ENCODE assay signal across 1 cellular context in the genomic region with DNA sequence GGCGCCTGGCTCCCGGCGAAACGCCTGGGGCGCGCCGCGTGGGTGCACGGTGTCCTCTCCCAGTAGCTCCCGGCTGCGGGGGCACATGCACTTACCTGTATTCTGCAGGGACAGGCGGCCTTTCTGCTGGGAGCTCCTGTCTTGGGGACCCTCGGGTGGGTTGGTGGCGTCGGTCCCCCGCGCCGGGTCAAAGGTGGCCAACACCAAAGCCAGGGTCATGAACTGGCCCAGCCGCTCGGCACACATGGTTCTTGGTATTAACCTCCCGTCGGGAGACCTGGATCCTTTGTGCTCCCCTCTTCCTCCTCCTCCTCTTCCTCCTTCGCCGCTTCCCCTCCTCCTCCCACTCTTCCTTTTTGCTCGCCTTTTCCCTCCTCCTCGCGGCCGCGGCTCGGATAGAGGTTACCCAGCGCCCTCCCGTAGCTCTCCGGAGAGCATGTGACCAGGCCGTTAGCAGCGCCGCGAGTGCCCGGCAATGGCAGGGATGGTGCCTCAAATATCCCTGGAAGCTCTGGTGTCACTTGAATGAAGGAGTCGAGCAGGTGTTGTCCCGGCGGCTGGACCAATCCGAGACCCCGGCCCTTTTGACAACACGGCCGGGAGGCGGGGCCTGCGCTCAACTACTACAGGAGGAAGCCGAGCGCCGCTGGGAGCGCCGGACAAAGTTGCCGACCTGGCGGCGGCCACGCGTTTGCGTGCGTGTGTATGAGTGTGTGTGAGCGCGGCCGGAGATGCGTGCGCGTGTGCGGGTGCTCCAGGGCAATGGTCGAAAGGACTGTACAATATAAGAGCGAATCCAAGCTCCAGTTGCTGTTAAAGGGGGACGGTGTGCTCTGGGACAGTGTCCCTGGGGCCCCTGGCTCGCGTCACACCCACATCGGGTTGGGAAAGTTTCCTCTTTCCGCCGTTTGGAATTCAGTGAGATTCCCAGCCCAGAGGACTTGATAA.
TF ChIP-seq lines count a peak whose summit lies in the region.

A gene with protein sequence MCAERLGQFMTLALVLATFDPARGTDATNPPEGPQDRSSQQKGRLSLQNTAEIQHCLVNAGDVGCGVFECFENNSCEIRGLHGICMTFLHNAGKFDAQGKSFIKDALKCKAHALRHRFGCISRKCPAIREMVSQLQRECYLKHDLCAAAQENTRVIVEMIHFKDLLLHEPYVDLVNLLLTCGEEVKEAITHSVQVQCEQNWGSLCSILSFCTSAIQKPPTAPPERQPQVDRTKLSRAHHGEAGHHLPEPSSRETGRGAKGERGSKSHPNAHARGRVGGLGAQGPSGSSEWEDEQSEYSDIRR (minus strand): TSS at position 467 of the 948 bp plus-strand sequence. CDS start 221 bp downstream, at position 246.

TF ChIP-seq in WTC11, 78 proteins besides CTCF, POLR2A, EP300 and RAD21 (continued from another document and continues in another):
- TF ChIP-seq, protein P1, sequence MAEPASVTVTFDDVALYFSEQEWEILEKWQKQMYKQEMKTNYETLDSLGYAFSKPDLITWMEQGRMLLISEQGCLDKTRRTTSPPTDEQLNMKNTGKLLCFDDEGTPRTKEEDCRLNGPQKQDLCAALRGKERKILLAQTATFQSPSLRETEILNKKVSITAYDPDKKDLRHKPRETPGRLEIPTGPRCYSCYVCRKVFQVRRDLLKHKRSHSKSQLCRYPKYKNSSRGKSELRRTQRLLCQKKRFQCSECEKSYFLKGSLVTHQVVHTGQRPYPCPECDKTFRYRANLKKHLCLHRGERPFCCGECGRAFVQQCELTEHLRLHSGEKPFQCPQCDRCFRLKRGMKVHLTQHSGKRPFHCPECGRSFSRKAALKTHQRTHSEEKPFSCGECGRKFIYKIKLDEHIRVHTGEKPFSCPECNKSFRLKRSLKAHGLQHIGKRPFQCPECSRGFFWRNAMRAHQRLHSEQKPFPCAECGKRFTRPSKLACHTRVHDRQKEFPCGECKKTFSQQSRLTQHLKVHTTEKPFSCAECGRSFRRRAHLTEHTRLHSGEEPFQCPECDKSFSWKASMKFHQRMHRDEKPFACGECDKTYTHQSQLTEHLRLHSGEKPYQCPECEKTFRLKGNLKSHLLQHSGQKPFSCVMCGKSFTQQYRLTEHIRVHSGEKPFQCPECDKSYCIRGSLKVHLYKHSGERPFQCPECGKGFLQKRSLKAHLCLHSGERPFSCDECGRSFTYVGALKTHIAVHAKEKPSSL (CRISPR knock-in tag; conservative IDR thresholded peaks at IDR 0.05): no peak
- TF ChIP-seq NFATC4 (CRISPR knock-in tag; IDR thresholded peaks at IDR 0.05): peak; percentile 78
- TF ChIP-seq, protein P2, sequence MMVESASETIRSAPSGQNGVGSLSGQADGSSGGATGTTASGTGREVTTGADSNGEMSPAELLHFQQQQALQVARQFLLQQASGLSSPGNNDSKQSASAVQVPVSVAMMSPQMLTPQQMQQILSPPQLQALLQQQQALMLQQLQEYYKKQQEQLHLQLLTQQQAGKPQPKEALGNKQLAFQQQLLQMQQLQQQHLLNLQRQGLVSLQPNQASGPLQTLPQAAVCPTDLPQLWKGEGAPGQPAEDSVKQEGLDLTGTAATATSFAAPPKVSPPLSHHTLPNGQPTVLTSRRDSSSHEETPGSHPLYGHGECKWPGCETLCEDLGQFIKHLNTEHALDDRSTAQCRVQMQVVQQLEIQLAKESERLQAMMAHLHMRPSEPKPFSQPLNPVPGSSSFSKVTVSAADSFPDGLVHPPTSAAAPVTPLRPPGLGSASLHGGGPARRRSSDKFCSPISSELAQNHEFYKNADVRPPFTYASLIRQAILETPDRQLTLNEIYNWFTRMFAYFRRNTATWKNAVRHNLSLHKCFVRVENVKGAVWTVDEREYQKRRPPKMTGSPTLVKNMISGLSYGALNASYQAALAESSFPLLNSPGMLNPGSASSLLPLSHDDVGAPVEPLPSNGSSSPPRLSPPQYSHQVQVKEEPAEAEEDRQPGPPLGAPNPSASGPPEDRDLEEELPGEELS (CRISPR knock-in tag; IDR thresholded peaks at IDR 0.05): peak; percentile 33; the same call in 1 of the 2 replicates
- TF ChIP-seq, protein P3, sequence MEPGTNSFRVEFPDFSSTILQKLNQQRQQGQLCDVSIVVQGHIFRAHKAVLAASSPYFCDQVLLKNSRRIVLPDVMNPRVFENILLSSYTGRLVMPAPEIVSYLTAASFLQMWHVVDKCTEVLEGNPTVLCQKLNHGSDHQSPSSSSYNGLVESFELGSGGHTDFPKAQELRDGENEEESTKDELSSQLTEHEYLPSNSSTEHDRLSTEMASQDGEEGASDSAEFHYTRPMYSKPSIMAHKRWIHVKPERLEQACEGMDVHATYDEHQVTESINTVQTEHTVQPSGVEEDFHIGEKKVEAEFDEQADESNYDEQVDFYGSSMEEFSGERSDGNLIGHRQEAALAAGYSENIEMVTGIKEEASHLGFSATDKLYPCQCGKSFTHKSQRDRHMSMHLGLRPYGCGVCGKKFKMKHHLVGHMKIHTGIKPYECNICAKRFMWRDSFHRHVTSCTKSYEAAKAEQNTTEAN (CRISPR knock-in tag; IDR thresholded peaks at IDR 0.05): peak; percentile 81
- peak; percentile 78; the same call in 1 of the 2 replicates for TF ChIP-seq CREM (CRISPR knock-in tag; IDR thresholded peaks at IDR 0.05)
- TF ChIP-seq, protein P4, sequence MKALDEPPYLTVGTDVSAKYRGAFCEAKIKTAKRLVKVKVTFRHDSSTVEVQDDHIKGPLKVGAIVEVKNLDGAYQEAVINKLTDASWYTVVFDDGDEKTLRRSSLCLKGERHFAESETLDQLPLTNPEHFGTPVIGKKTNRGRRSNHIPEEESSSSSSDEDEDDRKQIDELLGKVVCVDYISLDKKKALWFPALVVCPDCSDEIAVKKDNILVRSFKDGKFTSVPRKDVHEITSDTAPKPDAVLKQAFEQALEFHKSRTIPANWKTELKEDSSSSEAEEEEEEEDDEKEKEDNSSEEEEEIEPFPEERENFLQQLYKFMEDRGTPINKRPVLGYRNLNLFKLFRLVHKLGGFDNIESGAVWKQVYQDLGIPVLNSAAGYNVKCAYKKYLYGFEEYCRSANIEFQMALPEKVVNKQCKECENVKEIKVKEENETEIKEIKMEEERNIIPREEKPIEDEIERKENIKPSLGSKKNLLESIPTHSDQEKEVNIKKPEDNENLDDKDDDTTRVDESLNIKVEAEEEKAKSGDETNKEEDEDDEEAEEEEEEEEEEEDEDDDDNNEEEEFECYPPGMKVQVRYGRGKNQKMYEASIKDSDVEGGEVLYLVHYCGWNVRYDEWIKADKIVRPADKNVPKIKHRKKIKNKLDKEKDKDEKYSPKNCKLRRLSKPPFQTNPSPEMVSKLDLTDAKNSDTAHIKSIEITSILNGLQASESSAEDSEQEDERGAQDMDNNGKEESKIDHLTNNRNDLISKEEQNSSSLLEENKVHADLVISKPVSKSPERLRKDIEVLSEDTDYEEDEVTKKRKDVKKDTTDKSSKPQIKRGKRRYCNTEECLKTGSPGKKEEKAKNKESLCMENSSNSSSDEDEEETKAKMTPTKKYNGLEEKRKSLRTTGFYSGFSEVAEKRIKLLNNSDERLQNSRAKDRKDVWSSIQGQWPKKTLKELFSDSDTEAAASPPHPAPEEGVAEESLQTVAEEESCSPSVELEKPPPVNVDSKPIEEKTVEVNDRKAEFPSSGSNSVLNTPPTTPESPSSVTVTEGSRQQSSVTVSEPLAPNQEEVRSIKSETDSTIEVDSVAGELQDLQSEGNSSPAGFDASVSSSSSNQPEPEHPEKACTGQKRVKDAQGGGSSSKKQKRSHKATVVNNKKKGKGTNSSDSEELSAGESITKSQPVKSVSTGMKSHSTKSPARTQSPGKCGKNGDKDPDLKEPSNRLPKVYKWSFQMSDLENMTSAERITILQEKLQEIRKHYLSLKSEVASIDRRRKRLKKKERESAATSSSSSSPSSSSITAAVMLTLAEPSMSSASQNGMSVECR (CRISPR knock-in tag; IDR thresholded peaks at IDR 0.05; ENCODE audit: borderline replicate concordance): peak; percentile 79
- TF ChIP-seq, protein P5, sequence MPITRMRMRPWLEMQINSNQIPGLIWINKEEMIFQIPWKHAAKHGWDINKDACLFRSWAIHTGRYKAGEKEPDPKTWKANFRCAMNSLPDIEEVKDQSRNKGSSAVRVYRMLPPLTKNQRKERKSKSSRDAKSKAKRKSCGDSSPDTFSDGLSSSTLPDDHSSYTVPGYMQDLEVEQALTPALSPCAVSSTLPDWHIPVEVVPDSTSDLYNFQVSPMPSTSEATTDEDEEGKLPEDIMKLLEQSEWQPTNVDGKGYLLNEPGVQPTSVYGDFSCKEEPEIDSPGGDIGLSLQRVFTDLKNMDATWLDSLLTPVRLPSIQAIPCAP (CRISPR knock-in tag; IDR thresholded peaks at IDR 0.05): no peak
- TF ChIP-seq CREB1 (CRISPR knock-in tag; IDR thresholded peaks at IDR 0.05): peak; percentile 13; the same call in 1 of the 2 replicates
- TF ChIP-seq, protein P6, sequence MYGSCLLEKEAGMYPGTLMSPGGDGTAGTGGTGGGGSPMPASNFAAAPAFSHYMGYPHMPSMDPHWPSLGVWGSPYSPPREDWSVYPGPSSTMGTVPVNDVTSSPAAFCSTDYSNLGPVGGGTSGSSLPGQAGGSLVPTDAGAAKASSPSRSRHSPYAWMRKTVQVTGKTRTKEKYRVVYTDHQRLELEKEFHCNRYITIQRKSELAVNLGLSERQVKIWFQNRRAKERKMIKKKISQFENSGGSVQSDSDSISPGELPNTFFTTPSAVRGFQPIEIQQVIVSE (CRISPR knock-in tag; IDR thresholded peaks at IDR 0.05; ENCODE audit: borderline replicate concordance): no peak
- TF ChIP-seq, protein P7, sequence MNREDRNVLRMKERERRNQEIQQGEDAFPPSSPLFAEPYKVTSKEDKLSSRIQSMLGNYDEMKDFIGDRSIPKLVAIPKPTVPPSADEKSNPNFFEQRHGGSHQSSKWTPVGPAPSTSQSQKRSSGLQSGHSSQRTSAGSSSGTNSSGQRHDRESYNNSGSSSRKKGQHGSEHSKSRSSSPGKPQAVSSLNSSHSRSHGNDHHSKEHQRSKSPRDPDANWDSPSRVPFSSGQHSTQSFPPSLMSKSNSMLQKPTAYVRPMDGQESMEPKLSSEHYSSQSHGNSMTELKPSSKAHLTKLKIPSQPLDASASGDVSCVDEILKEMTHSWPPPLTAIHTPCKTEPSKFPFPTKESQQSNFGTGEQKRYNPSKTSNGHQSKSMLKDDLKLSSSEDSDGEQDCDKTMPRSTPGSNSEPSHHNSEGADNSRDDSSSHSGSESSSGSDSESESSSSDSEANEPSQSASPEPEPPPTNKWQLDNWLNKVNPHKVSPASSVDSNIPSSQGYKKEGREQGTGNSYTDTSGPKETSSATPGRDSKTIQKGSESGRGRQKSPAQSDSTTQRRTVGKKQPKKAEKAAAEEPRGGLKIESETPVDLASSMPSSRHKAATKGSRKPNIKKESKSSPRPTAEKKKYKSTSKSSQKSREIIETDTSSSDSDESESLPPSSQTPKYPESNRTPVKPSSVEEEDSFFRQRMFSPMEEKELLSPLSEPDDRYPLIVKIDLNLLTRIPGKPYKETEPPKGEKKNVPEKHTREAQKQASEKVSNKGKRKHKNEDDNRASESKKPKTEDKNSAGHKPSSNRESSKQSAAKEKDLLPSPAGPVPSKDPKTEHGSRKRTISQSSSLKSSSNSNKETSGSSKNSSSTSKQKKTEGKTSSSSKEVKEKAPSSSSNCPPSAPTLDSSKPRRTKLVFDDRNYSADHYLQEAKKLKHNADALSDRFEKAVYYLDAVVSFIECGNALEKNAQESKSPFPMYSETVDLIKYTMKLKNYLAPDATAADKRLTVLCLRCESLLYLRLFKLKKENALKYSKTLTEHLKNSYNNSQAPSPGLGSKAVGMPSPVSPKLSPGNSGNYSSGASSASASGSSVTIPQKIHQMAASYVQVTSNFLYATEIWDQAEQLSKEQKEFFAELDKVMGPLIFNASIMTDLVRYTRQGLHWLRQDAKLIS (CRISPR knock-in tag; IDR thresholded peaks at IDR 0.05; ENCODE audit: borderline replicate concordance): peak; percentile 25; the same call in 1 of the 2 replicates
- TF ChIP-seq, protein P8, sequence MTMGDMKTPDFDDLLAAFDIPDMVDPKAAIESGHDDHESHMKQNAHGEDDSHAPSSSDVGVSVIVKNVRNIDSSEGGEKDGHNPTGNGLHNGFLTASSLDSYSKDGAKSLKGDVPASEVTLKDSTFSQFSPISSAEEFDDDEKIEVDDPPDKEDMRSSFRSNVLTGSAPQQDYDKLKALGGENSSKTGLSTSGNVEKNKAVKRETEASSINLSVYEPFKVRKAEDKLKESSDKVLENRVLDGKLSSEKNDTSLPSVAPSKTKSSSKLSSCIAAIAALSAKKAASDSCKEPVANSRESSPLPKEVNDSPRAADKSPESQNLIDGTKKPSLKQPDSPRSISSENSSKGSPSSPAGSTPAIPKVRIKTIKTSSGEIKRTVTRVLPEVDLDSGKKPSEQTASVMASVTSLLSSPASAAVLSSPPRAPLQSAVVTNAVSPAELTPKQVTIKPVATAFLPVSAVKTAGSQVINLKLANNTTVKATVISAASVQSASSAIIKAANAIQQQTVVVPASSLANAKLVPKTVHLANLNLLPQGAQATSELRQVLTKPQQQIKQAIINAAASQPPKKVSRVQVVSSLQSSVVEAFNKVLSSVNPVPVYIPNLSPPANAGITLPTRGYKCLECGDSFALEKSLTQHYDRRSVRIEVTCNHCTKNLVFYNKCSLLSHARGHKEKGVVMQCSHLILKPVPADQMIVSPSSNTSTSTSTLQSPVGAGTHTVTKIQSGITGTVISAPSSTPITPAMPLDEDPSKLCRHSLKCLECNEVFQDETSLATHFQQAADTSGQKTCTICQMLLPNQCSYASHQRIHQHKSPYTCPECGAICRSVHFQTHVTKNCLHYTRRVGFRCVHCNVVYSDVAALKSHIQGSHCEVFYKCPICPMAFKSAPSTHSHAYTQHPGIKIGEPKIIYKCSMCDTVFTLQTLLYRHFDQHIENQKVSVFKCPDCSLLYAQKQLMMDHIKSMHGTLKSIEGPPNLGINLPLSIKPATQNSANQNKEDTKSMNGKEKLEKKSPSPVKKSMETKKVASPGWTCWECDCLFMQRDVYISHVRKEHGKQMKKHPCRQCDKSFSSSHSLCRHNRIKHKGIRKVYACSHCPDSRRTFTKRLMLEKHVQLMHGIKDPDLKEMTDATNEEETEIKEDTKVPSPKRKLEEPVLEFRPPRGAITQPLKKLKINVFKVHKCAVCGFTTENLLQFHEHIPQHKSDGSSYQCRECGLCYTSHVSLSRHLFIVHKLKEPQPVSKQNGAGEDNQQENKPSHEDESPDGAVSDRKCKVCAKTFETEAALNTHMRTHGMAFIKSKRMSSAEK (CRISPR knock-in tag; IDR thresholded peaks at IDR 0.05; ENCODE audit: borderline replicate concordance): 0 out of 2 replicates have a peak, but pooled peaks have one; percentile 75
- TF ChIP-seq JUN (CRISPR knock-in tag; IDR thresholded peaks at IDR 0.05): no peak
- no peak for TF ChIP-seq ZNF423 (CRISPR knock-in tag; IDR thresholded peaks at IDR 0.05)
- peak; percentile 51; the same call in 1 of the 2 replicates for TF ChIP-seq SMAD3 (CRISPR knock-in tag; IDR thresholded peaks at IDR 0.05; ENCODE audit: borderline replicate concordance)
- TF ChIP-seq MXD4 (CRISPR knock-in tag; IDR thresholded peaks at IDR 0.05; ENCODE audit: borderline replicate concordance): no peak
- TF ChIP-seq ZNF317 (CRISPR knock-in tag; IDR thresholded peaks at IDR 0.05; ENCODE audit: borderline replicate concordance, low read depth): no peak
- TF ChIP-seq SP1 (CRISPR knock-in tag; conservative IDR thresholded peaks at IDR 0.05): peak; percentile 72
- peak; percentile 72 for TF ChIP-seq TP53 (CRISPR knock-in tag; IDR thresholded peaks at IDR 0.05)
- TF ChIP-seq NR1H2 (CRISPR knock-in tag; IDR thresholded peaks at IDR 0.05): no peak
- TF ChIP-seq, protein P9, sequence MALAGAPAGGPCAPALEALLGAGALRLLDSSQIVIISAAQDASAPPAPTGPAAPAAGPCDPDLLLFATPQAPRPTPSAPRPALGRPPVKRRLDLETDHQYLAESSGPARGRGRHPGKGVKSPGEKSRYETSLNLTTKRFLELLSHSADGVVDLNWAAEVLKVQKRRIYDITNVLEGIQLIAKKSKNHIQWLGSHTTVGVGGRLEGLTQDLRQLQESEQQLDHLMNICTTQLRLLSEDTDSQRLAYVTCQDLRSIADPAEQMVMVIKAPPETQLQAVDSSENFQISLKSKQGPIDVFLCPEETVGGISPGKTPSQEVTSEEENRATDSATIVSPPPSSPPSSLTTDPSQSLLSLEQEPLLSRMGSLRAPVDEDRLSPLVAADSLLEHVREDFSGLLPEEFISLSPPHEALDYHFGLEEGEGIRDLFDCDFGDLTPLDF (CRISPR knock-in tag; IDR thresholded peaks at IDR 0.05): peak; percentile 64; the same call in 1 of the 2 replicates
- no peak for TF ChIP-seq GRHL2 (CRISPR knock-in tag; IDR thresholded peaks at IDR 0.05; ENCODE audit: insufficient replicate concordance, severe bottlenecking)
- TF ChIP-seq KAT7 (CRISPR knock-in tag; IDR thresholded peaks at IDR 0.05; ENCODE audit: borderline replicate concordance): peak; percentile 67
- peak; percentile 54 for TF ChIP-seq TEAD1 (CRISPR knock-in tag; IDR thresholded peaks at IDR 0.05)
